15 cellular contexts compared by ENCODE assay signal in the genomic region with DNA sequence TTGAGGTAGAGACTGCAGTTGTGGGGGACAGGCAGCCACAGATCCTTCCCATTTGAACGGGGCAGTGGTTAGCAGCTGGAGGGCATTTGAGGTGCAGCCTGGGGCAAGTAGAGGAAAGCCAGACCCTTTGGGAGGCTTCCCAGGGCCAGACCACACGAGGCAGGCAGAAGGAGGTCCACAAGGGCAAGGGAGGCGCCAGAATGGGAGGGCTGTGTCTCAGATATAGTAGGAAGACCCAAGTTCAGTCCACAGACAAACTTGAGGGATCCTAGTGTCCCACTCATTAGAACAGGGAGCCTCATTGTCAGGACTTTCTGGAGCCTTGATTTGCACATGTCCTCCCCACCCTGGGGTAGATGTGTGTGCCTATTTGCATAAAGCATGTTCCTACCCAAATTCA.
DNase-seq lines count a peak whose midpoint lies in the region; ATAC-seq and TF ChIP-seq lines count a peak whose summit lies in the region.
"Had no signal": no experiment of that assay in that cellular context is flagged by ENCODE, and none has a peak within 500 bp of the region (broad histone marks: within the 10 kb centered on the region; RNA-seq: fewer than 3 reads in every experiment).

No MANE protein-coding gene starts in this region.

- H3K9me2 ChIP-seq in Karpas-422 (replicated peaks; ENCODE audit: insufficient read depth, low read length): no peaks in the 10 kb centered on the region

- no peak overlapping the region for H2BK20ac ChIP-seq in H9 (ENCODE audit: low read depth, low read length, poor library complexity, severe bottlenecking)

- H3K18ac ChIP-seq in H9 (ENCODE audit: insufficient read length, low read depth, low read length): no peak overlapping the region

- H2AFZ ChIP-seq in H9 (ENCODE audit: low read length) (no peak overlapping the region), Karpas-422 (ENCODE audit: low read length) (no peak overlapping the region)

- H2BK5ac ChIP-seq in H9 (ENCODE audit: insufficient read length, low read length): no peak overlapping the region

- no peaks in the 10 kb centered on the region; a peak in 1 of 5 replicates for H3K9me3 Mint-ChIP-seq in H9
- H3K9me3 Mint-ChIP-seq: HFFc6 had no signal

- H3K36me3 ChIP-seq in Karpas-422 (ENCODE audit: insufficient read depth, low read length): no peaks in the 10 kb centered on the region

- H4K20me1 ChIP-seq in H9 (ENCODE audit: control insufficient read depth, insufficient read depth, insufficient read length): no peaks in the 10 kb centered on the region
- no peaks in the 10 kb centered on the region for H4K20me1 ChIP-seq in Karpas-422 (ENCODE audit: insufficient read depth, low read depth, low read length)

- H3K14ac ChIP-seq in H9 (ENCODE audit: insufficient read depth, low read length): no peak overlapping the region; the same call in 1 of the 2 replicates

- intact Hi-C loops in sciatic nerve (cut with DNase I): no loop called here

- H3K27ac ChIP-seq in H9 (ENCODE audit: insufficient read length, low read depth, low read length) (no peak overlapping the region), Karpas-422 (ENCODE audit: low read length) (no peak overlapping the region)
- H3K27ac ChIP-seq: C4-2B had no signal

- H3K23ac ChIP-seq in H9 (ENCODE audit: insufficient read length, low read depth, low read length): no peak overlapping the region

- H3K4me1 ChIP-seq in H9 (ENCODE audit: insufficient read depth, low read length) (no peaks in the 10 kb centered on the region), Karpas-422 (ENCODE audit: low read length) (peaks cover 17% of the 10 kb centered on the region)

- WGBS in H9 (ENCODE audit: extremely low coverage, insufficient read length, low lambda C conversion rate): no CpG with 5 or more reads among the region's 3 CpGs

- no peak overlapping the region for H3K4me3 ChIP-seq in Karpas-422 (ENCODE audit: low read length)

- peak overlapping the region in 1 of 3 experiments; percentile 45; a peak in 2 of 7 replicates for H3K27ac Mint-ChIP-seq in H9
- H3K27ac Mint-ChIP-seq: HFFc6 had no signal

- H2BK120ac ChIP-seq in H9 (ENCODE audit: low read depth, low read length, poor library complexity, severe bottlenecking): no peak overlapping the region

- no peak overlapping the region for H3K4me3 Mint-ChIP-seq in H9
- H3K4me3 Mint-ChIP-seq: HFFc6 had no signal

- ATAC-seq in sciatic nerve (no peak), SK-N-SH treated with all-trans-retinoic acid at 6 μM for 48 hours (no peak)
- ATAC-seq: Right ventricle myocardium inferior had no signal

- H4K8ac ChIP-seq in H9 (replicated peaks; ENCODE audit: insufficient read length, low read depth, low read length): no peak overlapping the region

- no peaks in the 10 kb centered on the region for H3K9me3 ChIP-seq in H9 (ENCODE audit: control insufficient read depth, low read depth, low read length)
- H3K9me3 ChIP-seq in Karpas-422 (ENCODE audit: low read length): no peaks in the 10 kb centered on the region

- H3K4ac ChIP-seq in H9 (ENCODE audit: low read depth, low read length): no peak overlapping the region

- H2AK5ac ChIP-seq in H9 (ENCODE audit: insufficient read length, low read length): no peak overlapping the region

- no peak overlapping the region for H4K91ac ChIP-seq in H9 (ENCODE audit: insufficient read length, low read depth, low read length)

- peaks cover 11 to 19% of the 10 kb centered on the region in 2 experiments for H3K4me1 Mint-ChIP-seq in H9

- H3K9ac ChIP-seq in H9 (ENCODE audit: extremely low read depth, insufficient read length, low read length): no peak overlapping the region
- H3K9ac ChIP-seq in Karpas-422 (ENCODE audit: low read length): no peak overlapping the region

- H4K5ac ChIP-seq in H9 (ENCODE audit: insufficient read length, low read depth, low read length): no peak overlapping the region

- H3K56ac ChIP-seq in H9 (ENCODE audit: insufficient read length, low read depth, low read length): no peak overlapping the region

- H3K36me3 Mint-ChIP-seq in H9 (ENCODE audit: insufficient read depth in 1 of 3, low read depth in 3 of 3): no peaks in the 10 kb centered on the region

- H3K23me2 ChIP-seq in H9 (ENCODE audit: insufficient read length, low read depth, low read length, poor library complexity, severe bottlenecking): no peaks in the 10 kb centered on the region

- DNase-seq in H9 (peak; percentile 11), Karpas-422 (no peak), islet precursor cell (peak; percentile 39), sciatic nerve (ENCODE audit: low spot score) (peak; percentile 27), NCI-H82 treated with DMSO at 0.1 percent for 48 hours (lab: John Stamatoyannopoulos, UW; ENCODE audit: unreplicated experiment) (no peak), NCI-H1694 treated with DMSO at 0.1 percent for 48 hours (lab: John Stamatoyannopoulos, UW) (no peak)
- DNase-seq: AML-193, HFFc6, NCI-H1105, NCI-H2081 treated with DMSO at 0.1 percent for 48 hours, NCI-H446 treated with DMSO at 0.1 percent for 48 hours, NCI-H748 treated with DMSO at 0.1 percent for 48 hours had no signal

- no peaks in the 10 kb centered on the region for H3K79me2 ChIP-seq in H9 (ENCODE audit: insufficient read depth, low read length)
- no peaks in the 10 kb centered on the region for H3K79me2 ChIP-seq in Karpas-422 (ENCODE audit: low read length)

- no peak for TF ChIP-seq CTCF in H9 (conservative IDR thresholded peaks at IDR 0.05)

- no peak overlapping the region for H3T11ph ChIP-seq in H9 (ENCODE audit: low read length)

- no peak overlapping the region for H2BK15ac ChIP-seq in H9 (ENCODE audit: low read depth, low read length)

- H3K27me3 ChIP-seq in H9 (ENCODE audit: insufficient read depth, low read length) (no peaks in the 10 kb centered on the region), Karpas-422 (ENCODE audit: low read length) (no peaks in the 10 kb centered on the region)

- H3K27me3 Mint-ChIP-seq in H9 (ENCODE audit: low read depth): no peaks in the 10 kb centered on the region

- H3K4me2 ChIP-seq in H9 (ENCODE audit: insufficient read depth, insufficient read length, low read length): no peak overlapping the region
- H3K4me2 ChIP-seq in Karpas-422 (ENCODE audit: low read depth, low read length, poor library complexity, severe bottlenecking): peak overlapping the region; percentile 33

- no peaks in the 10 kb centered on the region for H3K79me1 ChIP-seq in H9 (ENCODE audit: insufficient read depth, low read depth, low read length, poor library complexity, severe bottlenecking)

- no peak overlapping the region for H2BK12ac ChIP-seq in H9 (ENCODE audit: insufficient read length, low read depth, low read length)

TF ChIP-seq in SK-N-SH treated with all-trans-retinoic acid at 6 μM for 48 hours, 23 proteins besides CTCF, POLR2A, EP300 and RAD21 (continues in another document):
- TF ChIP-seq TCF4 (CRISPR knock-in tag; IDR thresholded peaks at IDR 0.05; ENCODE audit: borderline replicate concordance): no peak
- no peak for TF ChIP-seq ESRRG (CRISPR knock-in tag; IDR thresholded peaks at IDR 0.05)
- TF ChIP-seq OSR1 (CRISPR knock-in tag; IDR thresholded peaks at IDR 0.05): no peak
- TF ChIP-seq, protein P1, sequence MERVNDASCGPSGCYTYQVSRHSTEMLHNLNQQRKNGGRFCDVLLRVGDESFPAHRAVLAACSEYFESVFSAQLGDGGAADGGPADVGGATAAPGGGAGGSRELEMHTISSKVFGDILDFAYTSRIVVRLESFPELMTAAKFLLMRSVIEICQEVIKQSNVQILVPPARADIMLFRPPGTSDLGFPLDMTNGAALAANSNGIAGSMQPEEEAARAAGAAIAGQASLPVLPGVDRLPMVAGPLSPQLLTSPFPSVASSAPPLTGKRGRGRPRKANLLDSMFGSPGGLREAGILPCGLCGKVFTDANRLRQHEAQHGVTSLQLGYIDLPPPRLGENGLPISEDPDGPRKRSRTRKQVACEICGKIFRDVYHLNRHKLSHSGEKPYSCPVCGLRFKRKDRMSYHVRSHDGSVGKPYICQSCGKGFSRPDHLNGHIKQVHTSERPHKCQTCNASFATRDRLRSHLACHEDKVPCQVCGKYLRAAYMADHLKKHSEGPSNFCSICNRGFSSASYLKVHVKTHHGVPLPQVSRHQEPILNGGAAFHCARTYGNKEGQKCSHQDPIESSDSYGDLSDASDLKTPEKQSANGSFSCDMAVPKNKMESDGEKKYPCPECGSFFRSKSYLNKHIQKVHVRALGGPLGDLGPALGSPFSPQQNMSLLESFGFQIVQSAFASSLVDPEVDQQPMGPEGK (CRISPR knock-in tag; IDR thresholded peaks at IDR 0.05; ENCODE audit: borderline replicate concordance): no peak
- no peak for TF ChIP-seq ZNF70 (CRISPR knock-in tag; IDR thresholded peaks at IDR 0.05)
- TF ChIP-seq RARB (CRISPR knock-in tag; IDR thresholded peaks at IDR 0.05): no peak
- TF ChIP-seq, protein P2, sequence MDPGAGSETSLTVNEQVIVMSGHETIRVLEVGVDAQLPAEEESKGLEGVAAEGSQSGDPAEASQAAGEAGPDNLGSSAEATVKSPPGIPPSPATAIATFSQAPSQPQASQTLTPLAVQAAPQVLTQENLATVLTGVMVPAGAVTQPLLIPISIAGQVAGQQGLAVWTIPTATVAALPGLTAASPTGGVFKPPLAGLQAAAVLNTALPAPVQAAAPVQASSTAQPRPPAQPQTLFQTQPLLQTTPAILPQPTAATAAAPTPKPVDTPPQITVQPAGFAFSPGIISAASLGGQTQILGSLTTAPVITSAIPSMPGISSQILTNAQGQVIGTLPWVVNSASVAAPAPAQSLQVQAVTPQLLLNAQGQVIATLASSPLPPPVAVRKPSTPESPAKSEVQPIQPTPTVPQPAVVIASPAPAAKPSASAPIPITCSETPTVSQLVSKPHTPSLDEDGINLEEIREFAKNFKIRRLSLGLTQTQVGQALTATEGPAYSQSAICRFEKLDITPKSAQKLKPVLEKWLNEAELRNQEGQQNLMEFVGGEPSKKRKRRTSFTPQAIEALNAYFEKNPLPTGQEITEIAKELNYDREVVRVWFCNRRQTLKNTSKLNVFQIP (CRISPR knock-in tag; IDR thresholded peaks at IDR 0.05; ENCODE audit: borderline replicate concordance, low read depth): no peak
- no peak for TF ChIP-seq TOX (CRISPR knock-in tag; IDR thresholded peaks at IDR 0.05; ENCODE audit: borderline replicate concordance)
- no peak for TF ChIP-seq ISL1 (CRISPR knock-in tag; IDR thresholded peaks at IDR 0.05)
- TF ChIP-seq ZFP30 (CRISPR knock-in tag; IDR thresholded peaks at IDR 0.05): no peak
- TF ChIP-seq, protein P3, sequence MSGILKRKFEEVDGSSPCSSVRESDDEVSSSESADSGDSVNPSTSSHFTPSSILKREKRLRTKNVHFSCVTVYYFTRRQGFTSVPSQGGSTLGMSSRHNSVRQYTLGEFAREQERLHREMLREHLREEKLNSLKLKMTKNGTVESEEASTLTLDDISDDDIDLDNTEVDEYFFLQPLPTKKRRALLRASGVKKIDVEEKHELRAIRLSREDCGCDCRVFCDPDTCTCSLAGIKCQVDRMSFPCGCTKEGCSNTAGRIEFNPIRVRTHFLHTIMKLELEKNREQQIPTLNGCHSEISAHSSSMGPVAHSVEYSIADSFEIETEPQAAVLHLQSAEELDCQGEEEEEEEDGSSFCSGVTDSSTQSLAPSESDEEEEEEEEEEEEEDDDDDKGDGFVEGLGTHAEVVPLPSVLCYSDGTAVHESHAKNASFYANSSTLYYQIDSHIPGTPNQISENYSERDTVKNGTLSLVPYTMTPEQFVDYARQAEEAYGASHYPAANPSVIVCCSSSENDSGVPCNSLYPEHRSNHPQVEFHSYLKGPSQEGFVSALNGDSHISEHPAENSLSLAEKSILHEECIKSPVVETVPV (CRISPR knock-in tag; IDR thresholded peaks at IDR 0.05): no peak

Comparison
In these comparisons a context has a peak if more than half of its experiments do, and no peak if none do; other contexts are left out.
1. DNase-seq: peak in H9 (single experiment), islet precursor cell (single experiment) and sciatic nerve (single experiment); none in Karpas-422 (single experiment), NCI-H82 treated with DMSO at 0.1 percent for 48 hours (single experiment) and NCI-H1694 treated with DMSO at 0.1 percent for 48 hours (single experiment).